In the genomic region with DNA sequence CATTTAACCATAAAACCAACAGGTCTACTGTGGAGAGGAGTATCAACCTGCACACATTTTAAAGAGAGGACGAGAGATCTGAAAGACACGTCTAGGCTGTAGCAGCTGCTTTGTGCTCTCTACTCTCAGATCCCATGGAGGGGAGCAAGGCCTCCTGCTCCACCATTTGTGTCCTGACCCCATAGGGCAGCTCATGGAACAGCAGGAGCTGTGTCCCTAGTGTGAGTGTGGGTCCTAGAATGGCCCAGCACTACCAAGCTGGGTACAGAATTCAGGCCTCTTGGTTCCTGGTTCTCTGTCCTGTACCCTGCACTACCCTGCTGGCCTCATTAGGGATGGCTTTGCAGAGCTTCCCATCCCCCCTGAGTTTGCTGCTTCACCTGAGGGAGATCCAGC, we compare ENCODE assay signal across 1 cellular context.
TF ChIP-seq lines count a peak whose summit lies in the region.

No MANE protein-coding gene starts in this region.

TF ChIP-seq in A549, 52 proteins besides CTCF, POLR2A, EP300 and RAD21 (continued from another document):
- TF ChIP-seq PHF8 (IDR thresholded peaks at IDR 0.05; ENCODE audit: borderline replicate concordance, low read depth) (no peak), RFX5 (IDR thresholded peaks at IDR 0.05) (no peak), FOSL2 (IDR thresholded peaks at IDR 0.05) (no peak), FOSL2 (CRISPR knock-in tag; IDR thresholded peaks at IDR 0.05) (no peak), JUNB (IDR thresholded peaks at IDR 0.05) (no peak), GATA3 (IDR thresholded peaks at IDR 0.05; ENCODE audit: borderline replicate concordance) (no peak), SMC3 (IDR thresholded peaks at IDR 0.05) (no peak), ZFP36 (IDR thresholded peaks at IDR 0.05; ENCODE audit: borderline replicate concordance, partially characterized antibody) (no peak), NPAS2 (CRISPR knock-in tag; IDR thresholded peaks at IDR 0.05; ENCODE audit: borderline replicate concordance) (no peak)
- TF ChIP-seq, protein P1, sequence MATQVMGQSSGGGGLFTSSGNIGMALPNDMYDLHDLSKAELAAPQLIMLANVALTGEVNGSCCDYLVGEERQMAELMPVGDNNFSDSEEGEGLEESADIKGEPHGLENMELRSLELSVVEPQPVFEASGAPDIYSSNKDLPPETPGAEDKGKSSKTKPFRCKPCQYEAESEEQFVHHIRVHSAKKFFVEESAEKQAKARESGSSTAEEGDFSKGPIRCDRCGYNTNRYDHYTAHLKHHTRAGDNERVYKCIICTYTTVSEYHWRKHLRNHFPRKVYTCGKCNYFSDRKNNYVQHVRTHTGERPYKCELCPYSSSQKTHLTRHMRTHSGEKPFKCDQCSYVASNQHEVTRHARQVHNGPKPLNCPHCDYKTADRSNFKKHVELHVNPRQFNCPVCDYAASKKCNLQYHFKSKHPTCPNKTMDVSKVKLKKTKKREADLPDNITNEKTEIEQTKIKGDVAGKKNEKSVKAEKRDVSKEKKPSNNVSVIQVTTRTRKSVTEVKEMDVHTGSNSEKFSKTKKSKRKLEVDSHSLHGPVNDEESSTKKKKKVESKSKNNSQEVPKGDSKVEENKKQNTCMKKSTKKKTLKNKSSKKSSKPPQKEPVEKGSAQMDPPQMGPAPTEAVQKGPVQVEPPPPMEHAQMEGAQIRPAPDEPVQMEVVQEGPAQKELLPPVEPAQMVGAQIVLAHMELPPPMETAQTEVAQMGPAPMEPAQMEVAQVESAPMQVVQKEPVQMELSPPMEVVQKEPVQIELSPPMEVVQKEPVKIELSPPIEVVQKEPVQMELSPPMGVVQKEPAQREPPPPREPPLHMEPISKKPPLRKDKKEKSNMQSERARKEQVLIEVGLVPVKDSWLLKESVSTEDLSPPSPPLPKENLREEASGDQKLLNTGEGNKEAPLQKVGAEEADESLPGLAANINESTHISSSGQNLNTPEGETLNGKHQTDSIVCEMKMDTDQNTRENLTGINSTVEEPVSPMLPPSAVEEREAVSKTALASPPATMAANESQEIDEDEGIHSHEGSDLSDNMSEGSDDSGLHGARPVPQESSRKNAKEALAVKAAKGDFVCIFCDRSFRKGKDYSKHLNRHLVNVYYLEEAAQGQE (IDR thresholded peaks at IDR 0.05) = no peak
